1 cellular context compared by ENCODE assay signal in genomic region chr6:2989332-2990178, GRCh38.
TF ChIP-seq lines count a peak whose summit lies in the region.

No MANE protein-coding gene starts in this region.

TF ChIP-seq in HepG2, 621 proteins besides CTCF, POLR2A, EP300 and RAD21 (continued from another document and continues in another):
- TF ChIP-seq ZBED4 (CRISPR knock-in tag; IDR thresholded peaks at IDR 0.05; ENCODE audit: borderline replicate concordance), result no peak
- peak; percentile 37; the same call in 1 of the 2 replicates for TF ChIP-seq MAZ (IDR thresholded peaks at IDR 0.05; ENCODE audit: borderline replicate concordance, low read depth, low read length)
- no peak for TF ChIP-seq MAZ (CRISPR knock-in tag; IDR thresholded peaks at IDR 0.05; ENCODE audit: low read depth)
- 0 out of 2 replicates have a peak, but pooled peaks have one; percentile 16 for TF ChIP-seq IRX3 (CRISPR knock-in tag; IDR thresholded peaks at IDR 0.05; ENCODE audit: borderline replicate concordance, low read depth)
- no peak for TF ChIP-seq ZNF75D (CRISPR knock-in tag; IDR thresholded peaks at IDR 0.05; ENCODE audit: borderline replicate concordance)
- TF ChIP-seq MLXIP (CRISPR knock-in tag; IDR thresholded peaks at IDR 0.05; ENCODE audit: borderline replicate concordance), result no peak
- TF ChIP-seq THAP7 (CRISPR knock-in tag; IDR thresholded peaks at IDR 0.05), result no peak
- TF ChIP-seq HBP1 (CRISPR knock-in tag; IDR thresholded peaks at IDR 0.05; ENCODE audit: low read depth), result peak; percentile 34; the same call in 1 of the 2 replicates
- TF ChIP-seq CAMTA2 (CRISPR knock-in tag; IDR thresholded peaks at IDR 0.05; ENCODE audit: borderline replicate concordance), result no peak
- TF ChIP-seq HNF1B (CRISPR knock-in tag; IDR thresholded peaks at IDR 0.05), result peak; percentile 50
- TF ChIP-seq ZZZ3 (CRISPR knock-in tag; IDR thresholded peaks at IDR 0.05; ENCODE audit: borderline replicate concordance), result no peak
- peak; percentile 47; the same call in 1 of the 2 replicates for TF ChIP-seq THRA (CRISPR knock-in tag; IDR thresholded peaks at IDR 0.05; ENCODE audit: borderline replicate concordance)
- TF ChIP-seq JARID2 (CRISPR knock-in tag; IDR thresholded peaks at IDR 0.05; ENCODE audit: insufficient replicate concordance), result no peak
- no peak for TF ChIP-seq ZNF674 (CRISPR knock-in tag; IDR thresholded peaks at IDR 0.05; ENCODE audit: low read depth)
- no peak for TF ChIP-seq ZBTB4 (CRISPR knock-in tag; IDR thresholded peaks at IDR 0.05; ENCODE audit: borderline replicate concordance)
- TF ChIP-seq MEIS1 (CRISPR knock-in tag; IDR thresholded peaks at IDR 0.05; ENCODE audit: borderline replicate concordance), result peak; percentile 46; the same call in 1 of the 2 replicates
- no peak for TF ChIP-seq NCOA1 (CRISPR knock-in tag; IDR thresholded peaks at IDR 0.05)
- no peak for TF ChIP-seq ZNF30 (CRISPR knock-in tag; IDR thresholded peaks at IDR 0.05)
- TF ChIP-seq ZNF280D (CRISPR knock-in tag; IDR thresholded peaks at IDR 0.05), result 0 out of 2 replicates have a peak, but pooled peaks have one; percentile 64
- TF ChIP-seq THAP11 (CRISPR knock-in tag; IDR thresholded peaks at IDR 0.05), result peak; percentile 62; the same call in 1 of the 2 replicates
- peak; percentile 94 for TF ChIP-seq RFX1 (IDR thresholded peaks at IDR 0.05)
- TF ChIP-seq FOXM1 (CRISPR knock-in tag; IDR thresholded peaks at IDR 0.05), result no peak
- TF ChIP-seq ZNF333 (CRISPR knock-in tag; IDR thresholded peaks at IDR 0.05; ENCODE audit: borderline replicate concordance), result no peak
- TF ChIP-seq SIN3A (IDR thresholded peaks at IDR 0.05; ENCODE audit: borderline replicate concordance, low read depth, low read length), result peak; percentile 98
- no peak for TF ChIP-seq MTA1 (CRISPR knock-in tag; IDR thresholded peaks at IDR 0.05; ENCODE audit: borderline replicate concordance)
- no peak for TF ChIP-seq ARHGAP35 (CRISPR knock-in tag; IDR thresholded peaks at IDR 0.05; ENCODE audit: borderline replicate concordance)
- TF ChIP-seq ARNT2 (CRISPR knock-in tag; IDR thresholded peaks at IDR 0.05; ENCODE audit: low read depth), result peak; percentile 46; the same call in 1 of the 2 replicates
- no peak for TF ChIP-seq CENPX (CRISPR knock-in tag; IDR thresholded peaks at IDR 0.05)
- TF ChIP-seq FOXJ3 (CRISPR knock-in tag; IDR thresholded peaks at IDR 0.05; ENCODE audit: borderline replicate concordance), result peak; percentile 65; the same call in 1 of the 2 replicates
- peak; percentile 83; the same call in 1 of the 2 replicates for TF ChIP-seq TFAP4 (IDR thresholded peaks at IDR 0.05; ENCODE audit: borderline replicate concordance, low read depth)
- peak; percentile 96; the same call in 1 of the 2 replicates for TF ChIP-seq SNAPC2 (CRISPR knock-in tag; IDR thresholded peaks at IDR 0.05)
- TF ChIP-seq PBX3 (CRISPR knock-in tag; IDR thresholded peaks at IDR 0.05; ENCODE audit: borderline replicate concordance), result no peak
- TF ChIP-seq NR2F6 (IDR thresholded peaks at IDR 0.05), result 0 out of 2 replicates have a peak, but pooled peaks have one; percentile 11
- no peak; the same call in none of the 2 replicates for TF ChIP-seq NR2F6 (CRISPR knock-in tag; IDR thresholded peaks at IDR 0.05)
- no peak for TF ChIP-seq LBX2 (CRISPR knock-in tag; IDR thresholded peaks at IDR 0.05; ENCODE audit: borderline replicate concordance)
